28 cellular contexts compared by ENCODE assay signal in the genomic region with DNA sequence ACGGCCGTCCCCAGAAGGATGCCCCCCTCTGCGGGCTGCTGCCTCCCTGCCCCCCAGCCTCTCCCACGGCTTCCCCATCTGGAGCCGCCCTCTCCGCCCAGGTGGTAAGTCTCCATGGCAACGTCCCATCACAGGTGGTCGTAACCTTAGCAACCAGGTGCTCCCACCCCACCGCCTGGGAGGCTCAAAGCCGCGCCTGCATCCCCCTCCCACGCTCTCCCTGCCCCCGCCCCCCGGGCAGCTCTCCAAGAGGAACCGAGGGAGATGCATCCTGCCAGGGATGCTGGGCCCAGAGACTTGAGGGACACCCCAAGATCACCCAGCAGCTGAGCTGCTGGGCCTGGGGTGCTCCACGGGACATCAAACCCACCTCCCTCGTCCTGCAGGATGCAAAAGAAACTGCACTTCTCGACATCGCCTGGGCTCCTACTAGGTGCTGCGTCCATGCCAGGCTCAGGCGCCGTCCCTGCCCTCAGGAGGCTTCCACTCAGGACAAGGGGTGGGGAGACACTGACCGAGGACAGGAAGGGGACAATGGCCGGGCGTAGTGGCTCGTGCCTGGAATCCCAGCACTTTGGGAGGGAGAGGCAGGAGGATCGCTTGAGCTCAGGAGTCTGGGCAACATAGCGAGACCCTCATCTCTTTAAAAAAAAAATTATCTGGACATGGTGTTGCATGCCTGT. TPM values are rescaled to one million over a fixed set of nuclear protein-coding genes. Genes with fewer than 3 reads are reported as not detected.
DNase-seq lines count a peak whose midpoint lies in the region; ATAC-seq and TF ChIP-seq lines count a peak whose summit lies in the region.
"Had no signal": no experiment of that assay in that cellular context is flagged by ENCODE, and none has a peak within 500 bp of the region (broad histone marks: within the 10 kb centered on the region; RNA-seq: fewer than 3 reads in every experiment).

No MANE protein-coding gene starts in this region.

- peaks cover 10% of the 10 kb centered on the region for H3K9me3 Mint-ChIP-seq in glutamatergic neuron (ENCODE audit: unreplicated experiment)

- peaks cover 5% of the 10 kb centered on the region for H3K27me3 Mint-ChIP-seq in glutamatergic neuron (ENCODE audit: unreplicated experiment)

- H3K4me3 Mint-ChIP-seq in glutamatergic neuron (ENCODE audit: unreplicated experiment) = no peak overlapping the region
- H3K4me3 Mint-ChIP-seq: activated B cell treated with CpG ODN at 0.5 μM for 24 hours; activated naive CD8-positive, alpha-beta T cell treated with anti-CD3 and anti-CD28 coated beads, Interleukin-2, amount 10 ng/mL, durations not matched to agents 7 days and 5 days; memory B cell had no signal

- no peak for ATAC-seq in HG02759 (IDR thresholded peaks at IDR 0.05; ENCODE audit: unreplicated experiment)
- ATAC-seq: left cardiac atrium, psoas muscle had no signal

- DNase-seq in DMS53 (lab: John Stamatoyannopoulos, UW) = peak; percentile 25
- no peak for DNase-seq in DMS53 treated with DMSO at 0.1 percent for 48 hours (lab: John Stamatoyannopoulos, UW; ENCODE audit: unreplicated experiment)
- peak; percentile 79 for DNase-seq in COR-L47 (lab: John Stamatoyannopoulos, UW)
- peak; percentile 95 for DNase-seq in NCI-H2171 (lab: John Stamatoyannopoulos, UW)
- peak; percentile 73 for DNase-seq in left kidney (ENCODE audit: low read depth, low spot score)
- DNase-seq in glutamatergic neuron = no peak
- DNase-seq in SHP77 (lab: John Stamatoyannopoulos, UW) = no peak
- DNase-seq: 8988T; activated B cell treated with CpG ODN at 0.5 μM for 24 hours; activated CD8-positive, alpha-beta memory T cell treated with anti-CD3 and anti-CD28 coated beads, Interleukin-2, amount 50 U/mL, for 48 hours; activated naive CD8-positive, alpha-beta T cell treated with anti-CD3 and anti-CD28 coated beads, Interleukin-2, amount 10 ng/mL, durations not matched to agents 7 days and 5 days; left cardiac atrium; NCI-H1105; NCI-H226; NK-92 treated with Interleukin-12 subunit alpha and Interleukin-12 subunit beta, amount 100 ng/mL, for 24 hours; psoas muscle; SHP77 treated with DMSO at 0.1 percent for 48 hours; stimulated activated CD4-positive, alpha-beta T cell treated with anti-CD3 and anti-CD28 coated beads, Interleukin-15, amount 100 ng/mL, for 24 hours; SW 1271; T1000; transverse colon had no signal

- peaks cover 5% of the 10 kb centered on the region for H3K36me3 Mint-ChIP-seq in glutamatergic neuron (ENCODE audit: unreplicated experiment)
- H3K36me3 Mint-ChIP-seq: activated naive CD8-positive, alpha-beta T cell treated with anti-CD3 and anti-CD28 coated beads, Interleukin-2, amount 10 ng/mL, durations not matched to agents 7 days and 5 days; IgD-negative memory B cell; memory B cell had no signal

- TF ChIP-seq CTCF in glutamatergic neuron (IDR thresholded peaks at IDR 0.05; ENCODE audit: partially characterized antibody, unreplicated experiment) = no peak

- H3K27ac Mint-ChIP-seq in glutamatergic neuron (ENCODE audit: unreplicated experiment) = no peak overlapping the region
- H3K27ac Mint-ChIP-seq: activated B cell treated with CpG ODN at 0.5 μM for 24 hours; activated naive CD8-positive, alpha-beta T cell treated with anti-CD3 and anti-CD28 coated beads, Interleukin-2, amount 10 ng/mL, durations not matched to agents 7 days and 5 days; memory B cell had no signal

- H3K4me1 Mint-ChIP-seq in glutamatergic neuron (ENCODE audit: low read depth, unreplicated experiment) = peaks cover 5% of the 10 kb centered on the region

RNA-seq across cellular contexts. Expression of a gene that starts 5.0 kb away (rescaled TPM):
- 0.25 TPM for total RNA-seq in glutamatergic neuron (ENCODE audit: unreplicated experiment)
- total RNA-seq: dermis microvascular lymphatic vessel endothelial cell, endothelial cell of umbilical vein, glomerular endothelial cell, left cardiac atrium, M059J, psoas muscle had no signal

RNA-seq across cellular contexts. Expression of a gene that starts 15.4 kb away (rescaled TPM):
- total RNA-seq in glutamatergic neuron (ENCODE audit: unreplicated experiment) = 105 TPM

RNA-seq across cellular contexts. Expression of a gene that starts 15.5 kb away (rescaled TPM):
- 166 TPM for total RNA-seq in glutamatergic neuron (ENCODE audit: unreplicated experiment)

RNA-seq across cellular contexts. Expression of a gene that starts 31.0 kb away (rescaled TPM):
- total RNA-seq in glutamatergic neuron (ENCODE audit: unreplicated experiment) = not detected
- total RNA-seq: endothelial cell of umbilical vein, glomerular endothelial cell, M059J had no signal

RNA-seq across cellular contexts. Expression of a gene that starts 47.1 kb away (rescaled TPM):
- 0.29 TPM for total RNA-seq in glutamatergic neuron (ENCODE audit: unreplicated experiment)
- total RNA-seq: activated B cell treated with CpG ODN at 0.5 μM for 24 hours, dermis microvascular lymphatic vessel endothelial cell, endothelial cell of umbilical vein, glomerular endothelial cell, left cardiac atrium, M059J had no signal

Comparison
In these comparisons a context has a peak if more than half of its experiments do, and no peak if none do; other contexts are left out.
1. DNase-seq: peak in DMS53 (single experiment), COR-L47 (single experiment), NCI-H2171 (single experiment) and left kidney (single experiment); none in DMS53 treated with DMSO at 0.1 percent for 48 hours (single experiment), glutamatergic neuron (single experiment) and SHP77 (0 of 2).